ENCODE assay signal across 9 cellular contexts in genomic region chr1:236516929-236517704, GRCh38. TPM values are rescaled to one million over a fixed set of nuclear protein-coding genes. Genes with fewer than 3 reads are reported as not detected.
DNase-seq lines count a peak whose midpoint lies in the region; ATAC-seq and TF ChIP-seq lines count a peak whose summit lies in the region.
"Had no signal": no experiment of that assay in that cellular context is flagged by ENCODE, and none has a peak within 500 bp of the region (broad histone marks: within the 10 kb centered on the region; RNA-seq: fewer than 3 reads in every experiment).

No MANE protein-coding gene starts in this region.

- DNase-seq in activated naive CD4-positive, alpha-beta T cell treated with anti-CD3 and anti-CD28 coated beads for 36 hours = peak; percentile 33
- DNase-seq in activated naive CD4-positive, alpha-beta T cell (lab: John Stamatoyannopoulos, UW) = no peak
- DNase-seq in type B pancreatic cell (ENCODE audit: extremely low spot score, unreplicated experiment) (no peak), COR-L47 (lab: John Stamatoyannopoulos, UW) (no peak), retina (no peak)
- DNase-seq: Kasumi-1 had no signal

- ATAC-seq in esophagus mucosa (peak; percentile 56), GM21723 (IDR thresholded peaks at IDR 0.05; ENCODE audit: unreplicated experiment) (no peak)

- no peaks in the 10 kb centered on the region for H3K36me3 Mint-ChIP-seq in activated naive CD4-positive, alpha-beta T cell treated with anti-CD3 and anti-CD28 coated beads for 36 hours (ENCODE audit: low read depth)
- peaks cover 10% of the 10 kb centered on the region for H3K36me3 Mint-ChIP-seq in T-helper 1 cell treated with Interleukin-12 subunit alpha and Interleukin-12 subunit beta and Interleukin-4 antibody, amounts not matched to agents 30 μg/mL and 1 μg/mL, for 36 hours (ENCODE audit: low read depth)
- H3K36me3 Mint-ChIP-seq in type B pancreatic cell = no peaks in the 10 kb centered on the region

- H3K4me3 Mint-ChIP-seq in activated naive CD4-positive, alpha-beta T cell treated with anti-CD3 and anti-CD28 coated beads for 36 hours = peak overlapping the region; percentile 67
- peak overlapping the region; percentile 69 for H3K4me3 Mint-ChIP-seq in T-helper 1 cell treated with Interleukin-12 subunit alpha and Interleukin-12 subunit beta and Interleukin-4 antibody, amounts not matched to agents 30 μg/mL and 1 μg/mL, for 36 hours
- H3K4me3 Mint-ChIP-seq in type B pancreatic cell = peak overlapping the region; percentile 62

- CTCF ChIA-PET in activated naive CD4-positive, alpha-beta T cell treated with anti-CD3 and anti-CD28 coated beads for 36 hours (lab: Charles Lee) = interaction anchor here (0.8 kb wide), 1 partner anchor 66 kb away, joined by 3 read pairs; no protein-coding TSS in a partner anchor

- TF ChIP-seq CTCF in type B pancreatic cell (conservative IDR thresholded peaks at IDR 0.05) = no peak

- intact Hi-C loops in activated naive CD4-positive, alpha-beta T cell treated with anti-CD3 and anti-CD28 coated beads for 36 hours (cut with micrococcal nuclease) = no loop called here

- peaks cover 12% of the 10 kb centered on the region for H3K4me1 Mint-ChIP-seq in activated naive CD4-positive, alpha-beta T cell treated with anti-CD3 and anti-CD28 coated beads for 36 hours (ENCODE audit: low read depth)
- peaks cover 30% of the 10 kb centered on the region for H3K4me1 Mint-ChIP-seq in T-helper 1 cell treated with Interleukin-12 subunit alpha and Interleukin-12 subunit beta and Interleukin-4 antibody, amounts not matched to agents 30 μg/mL and 1 μg/mL, for 36 hours (ENCODE audit: low read depth)
- peaks cover 14% of the 10 kb centered on the region for H3K4me1 Mint-ChIP-seq in type B pancreatic cell (ENCODE audit: unreplicated experiment)

- no peaks in the 10 kb centered on the region for H3K27me3 Mint-ChIP-seq in activated naive CD4-positive, alpha-beta T cell treated with anti-CD3 and anti-CD28 coated beads for 36 hours (ENCODE audit: low read depth)
- H3K27me3 Mint-ChIP-seq in T-helper 1 cell treated with Interleukin-12 subunit alpha and Interleukin-12 subunit beta and Interleukin-4 antibody, amounts not matched to agents 30 μg/mL and 1 μg/mL, for 36 hours (ENCODE audit: low read depth) = peaks cover 11% of the 10 kb centered on the region
- H3K27me3 Mint-ChIP-seq in type B pancreatic cell = no peaks in the 10 kb centered on the region

- H3K9me3 Mint-ChIP-seq in activated naive CD4-positive, alpha-beta T cell treated with anti-CD3 and anti-CD28 coated beads for 36 hours = no peaks in the 10 kb centered on the region
- H3K9me3 Mint-ChIP-seq in T-helper 1 cell treated with Interleukin-12 subunit alpha and Interleukin-12 subunit beta and Interleukin-4 antibody, amounts not matched to agents 30 μg/mL and 1 μg/mL, for 36 hours = no peaks in the 10 kb centered on the region
- peaks cover 3% of the 10 kb centered on the region for H3K9me3 Mint-ChIP-seq in type B pancreatic cell

- H3K27ac Mint-ChIP-seq in activated naive CD4-positive, alpha-beta T cell treated with anti-CD3 and anti-CD28 coated beads for 36 hours = peak overlapping the region; percentile 3
- peak overlapping the region; percentile 77 for H3K27ac Mint-ChIP-seq in T-helper 1 cell treated with Interleukin-12 subunit alpha and Interleukin-12 subunit beta and Interleukin-4 antibody, amounts not matched to agents 30 μg/mL and 1 μg/mL, for 36 hours
- H3K27ac Mint-ChIP-seq in type B pancreatic cell = peak overlapping the region; percentile 85

RNA-seq across cellular contexts. Expression of gene LGALS8, which starts 6.7 kb away (rescaled TPM):
- 10 to 100 TPM; 78.6 to 89.4 TPM for total RNA-seq in activated naive CD4-positive, alpha-beta T cell treated with anti-CD3 and anti-CD28 coated beads for 36 hours
- total RNA-seq in esophagus mucosa (30.1 TPM), type B pancreatic cell (ENCODE audit: low replicate concordance) (42.4 and 87.4 TPM in 2 replicates)

Comparison
In these comparisons a context has a peak if more than half of its experiments do, and no peak if none do; other contexts are left out.
1. H3K27ac Mint-ChIP-seq: peak in every context shown above with its lines; median percentile 85 in type B pancreatic cell; 77 in T-helper 1 cell treated with Interleukin-12 subunit alpha and Interleukin-12 subunit beta and Interleukin-4 antibody, amounts not matched to agents 30 μg/mL and 1 μg/mL, for 36 hours; 3 in activated naive CD4-positive, alpha-beta T cell treated with anti-CD3 and anti-CD28 coated beads for 36 hours.